Comparison of ENCODE assay signal across 19 cellular contexts in genomic region chr17:46143827-46144236, GRCh38. TPM values are rescaled to one million over a fixed set of nuclear protein-coding genes. Genes with fewer than 3 reads are reported as not detected.
A peak's percentile ranks its signal among the peaks of the same experiment; 100 is the strongest.
DNase-seq lines count a peak whose midpoint lies in the region; ATAC-seq, FAIRE-seq and TF ChIP-seq lines count a peak whose summit lies in the region.
"Had no signal": no experiment of that assay in that cellular context is flagged by ENCODE, and none has a peak within 500 bp of the region (broad histone marks: within the 10 kb centered on the region; RNA-seq: fewer than 3 reads in every experiment).

No MANE protein-coding gene starts in this region.

- DNase-seq in activated naive CD4-positive, alpha-beta T cell treated with anti-CD3 and anti-CD28 coated beads, Interleukin-2, amount 50 U/mL, for 72 hours (ENCODE audit: low spot score in 2 of 2): no peak
- DNase-seq in activated naive CD4-positive, alpha-beta T cell treated with anti-CD3 and anti-CD28 coated beads for 36 hours: no peak
- no peak for DNase-seq in SK-N-MC (ENCODE audit: low read depth, low spot score)
- peak; percentile 45 for DNase-seq in medulla oblongata (ENCODE audit: extremely low spot score)
- DNase-seq in thyroid gland: no peak
- DNase-seq in HTR-8/SVneo (ENCODE audit: insufficient read length, low spot score): no peak
- DNase-seq: activated CD4-positive, alpha-beta T cell treated with anti-CD3 and anti-CD28 coated beads for 48 hours; anterior cingulate cortex; Calu3; heart right ventricle; MV-4-11; NCI-H748 treated with DMSO at 0.1 percent for 48 hours; stimulated activated CD4-positive, alpha-beta T cell treated with anti-CD3 and anti-CD28 coated beads, Interleukin-12 subunit alpha, Interleukin-12 subunit beta, amount 100 ng/mL, for 4 hours; T-helper 2 cell; testis had no signal

- H3K27me3 Mint-ChIP-seq in activated naive CD4-positive, alpha-beta T cell treated with anti-CD3 and anti-CD28 coated beads for 36 hours (ENCODE audit: low read depth): no peaks in the 10 kb centered on the region

- peaks cover 46 to 69% of the 10 kb centered on the region in 2 donors for H3K4me1 ChIP-seq in thyroid gland
- H3K4me1 ChIP-seq: prostate gland had no signal

- H3K36me3 Mint-ChIP-seq in activated naive CD4-positive, alpha-beta T cell treated with anti-CD3 and anti-CD28 coated beads, Interleukin-2, amount 50 U/mL, for 72 hours: no peaks in the 10 kb centered on the region
- H3K36me3 Mint-ChIP-seq in activated naive CD4-positive, alpha-beta T cell treated with anti-CD3 and anti-CD28 coated beads for 36 hours (ENCODE audit: low read depth): peaks cover 1% of the 10 kb centered on the region

- H3K27ac ChIP-seq in SK-N-MC (peak overlapping the region; percentile 73), thyroid gland (peak overlapping the region in 2 of 3 donors; percentile 4 to 31)
- H3K27ac ChIP-seq: heart right ventricle, prostate gland, testis had no signal

- peaks cover 87% of the 10 kb centered on the region for H3K4me1 Mint-ChIP-seq in activated naive CD4-positive, alpha-beta T cell treated with anti-CD3 and anti-CD28 coated beads for 36 hours (ENCODE audit: low read depth)

- peaks cover 24% of the 10 kb centered on the region for H3K36me3 ChIP-seq in SK-N-MC (ENCODE audit: insufficient read depth, low read length)
- no peaks in the 10 kb centered on the region for H3K36me3 ChIP-seq in thyroid gland
- H3K36me3 ChIP-seq: heart right ventricle, prostate gland had no signal

- intact Hi-C loops in activated naive CD4-positive, alpha-beta T cell treated with anti-CD3 and anti-CD28 coated beads for 36 hours (cut with micrococcal nuclease): loop anchor here (1.0 to 5.0 kb wide), 2 partner anchors 10 to 92 kb away; no protein-coding TSS in a partner anchor
- intact Hi-C loops in thyroid gland (cut with DNase I): no loop called here

- peak; percentile 1 to 5 for ATAC-seq in activated naive CD4-positive, alpha-beta T cell treated with anti-CD3 and anti-CD28 coated beads, Interleukin-2, amount 50 U/mL, for 72 hours
- ATAC-seq in GM19395 (IDR thresholded peaks at IDR 0.05; ENCODE audit: unreplicated experiment) (no peak), HG02938 (IDR thresholded peaks at IDR 0.05; ENCODE audit: unreplicated experiment) (no peak)
- ATAC-seq: esophagus mucosa, heart right ventricle had no signal

- WGBS in thyroid gland, 2 donors: 58 to 73% methylated on average over 3 of the region's 3 CpGs

- H3K9me3 Mint-ChIP-seq in activated naive CD4-positive, alpha-beta T cell treated with anti-CD3 and anti-CD28 coated beads, Interleukin-2, amount 50 U/mL, for 72 hours: no peaks in the 10 kb centered on the region
- no peaks in the 10 kb centered on the region for H3K9me3 Mint-ChIP-seq in activated naive CD4-positive, alpha-beta T cell treated with anti-CD3 and anti-CD28 coated beads for 36 hours

- H3K9ac ChIP-seq in SK-N-MC (ENCODE audit: insufficient read length): no peak overlapping the region

- H3K27ac Mint-ChIP-seq in activated naive CD4-positive, alpha-beta T cell treated with anti-CD3 and anti-CD28 coated beads, Interleukin-2, amount 50 U/mL, for 72 hours: no peak overlapping the region
- H3K27ac Mint-ChIP-seq in activated naive CD4-positive, alpha-beta T cell treated with anti-CD3 and anti-CD28 coated beads for 36 hours: no peak overlapping the region

- H3K4me3 ChIP-seq in SK-N-MC (peak overlapping the region; percentile 38), thyroid gland (replicated peaks in 1 of 3) (no peak overlapping the region)
- H3K4me3 ChIP-seq: heart right ventricle, prostate gland, testis had no signal

- H3K4me3 Mint-ChIP-seq in activated naive CD4-positive, alpha-beta T cell treated with anti-CD3 and anti-CD28 coated beads for 36 hours: no peak overlapping the region

- H3K27me3 ChIP-seq in thyroid gland: no peaks in the 10 kb centered on the region
- H3K27me3 ChIP-seq: heart right ventricle, testis had no signal

- no peak for TF ChIP-seq CTCF in thyroid gland (IDR thresholded peaks at IDR 0.05)

- no peak for FAIRE-seq in HTR-8/SVneo (lab: Jason Lieb, UNC)

- CTCF ChIA-PET in activated naive CD4-positive, alpha-beta T cell treated with anti-CD3 and anti-CD28 coated beads for 36 hours (lab: Charles Lee): interaction anchor here (1.9 to 2.9 kb wide), 2 partner anchors 12 to 69 kb away, joined by 6 to 30 read pairs; no protein-coding TSS in a partner anchor

- TF ChIP-seq POLR2A in thyroid gland (IDR thresholded peaks at IDR 0.05): no peak

- H3K9me3 ChIP-seq in SK-N-MC (ENCODE audit: low read depth, low read length) (no peaks in the 10 kb centered on the region; the same call in 1 of the 2 replicates), thyroid gland (no peaks in the 10 kb centered on the region)
- H3K9me3 ChIP-seq: heart right ventricle, prostate gland, testis had no signal

RNA-seq across cellular contexts. Expression of gene KANSL1, which starts 49.4 kb away (rescaled TPM):
- 10 to 100 TPM; 74.7 to 87.3 TPM for total RNA-seq in activated naive CD4-positive, alpha-beta T cell treated with anti-CD3 and anti-CD28 coated beads, Interleukin-2, amount 50 U/mL, for 72 hours
- 10 to 100 TPM; 64.3 to 64.5 TPM for total RNA-seq in activated naive CD4-positive, alpha-beta T cell treated with anti-CD3 and anti-CD28 coated beads for 36 hours
- 100 to 1,000 TPM in 3 of 4 donors, 10 to 100 TPM in 1; 90.7 to 209 (median 124) TPM for total RNA-seq in thyroid gland

Comparison
In these comparisons a context has a peak if more than half of its experiments do, and no peak if none do; other contexts are left out.
1. ATAC-seq: peak in activated naive CD4-positive, alpha-beta T cell treated with anti-CD3 and anti-CD28 coated beads, Interleukin-2, amount 50 U/mL, for 72 hours (2 of 2); none in GM19395 (single experiment) and HG02938 (single experiment).